ENCODE assay signal across 23 cellular contexts in the genomic region with DNA sequence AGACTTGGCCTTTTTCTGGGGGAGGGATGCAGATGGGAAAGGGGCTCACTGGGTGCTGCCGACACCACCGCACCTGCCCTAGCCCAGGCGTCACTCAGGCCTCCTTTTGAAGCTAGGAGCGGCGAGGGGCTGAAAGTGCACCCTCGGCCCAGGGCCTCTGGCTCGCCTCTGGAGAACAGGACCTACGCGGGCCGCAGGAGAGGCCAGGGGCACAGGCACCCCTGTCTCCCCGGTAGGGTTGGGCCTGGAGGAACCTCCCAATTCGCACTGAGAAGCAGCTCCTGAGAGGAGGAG.
"Had no signal": no experiment of that assay in that cellular context is flagged by ENCODE, and none has a peak within 500 bp of the region (broad histone marks: within the 10 kb centered on the region; RNA-seq: fewer than 3 reads in every experiment).

No MANE protein-coding gene starts in this region.

- H3K9me3 ChIP-seq: left ventricle myocardium inferior, neutrophil, ovary, right atrium auricular region, right lobe of liver, stomach, testis, thyroid gland, transverse colon, upper lobe of left lung, vagina had no signal

- H3K4me1 ChIP-seq: right lobe of liver had no signal

- FAIRE-seq: islet of Langerhans had no signal

- H3K4me3 ChIP-seq: left ventricle myocardium inferior, lung, ovary, right atrium auricular region, right lobe of liver, skin epidermis, stomach, testis, thyroid gland, transverse colon, upper lobe of left lung, vagina had no signal

- H3K36me3 ChIP-seq: ovary had no signal

- H3K27ac ChIP-seq: left ventricle myocardium inferior, neutrophil, right atrium auricular region, right lobe of liver, skin epidermis, testis, thyroid gland, transverse colon, upper lobe of left lung, vagina had no signal

- DNase-seq: immature natural killer cell; left ventricle myocardium inferior; naive thymus-derived CD8-positive, alpha-beta T cell; occipital lobe; right lobe of liver; stimulated activated CD4-positive, alpha-beta T cell treated with anti-CD3 and anti-CD28 coated beads, Interleukin-12 subunit alpha, Interleukin-12 subunit beta, amount 100 ng/mL, for 4 hours; stimulated activated CD4-positive, alpha-beta T cell treated with anti-CD3 and anti-CD28 coated beads, Interleukin-15, amount 100 ng/mL, for 24 hours; stimulated activated CD4-positive, alpha-beta T cell treated with anti-CD3 and anti-CD28 coated beads, Interleukin-2, amount 100 ng/mL, for 24 hours; stimulated activated CD4-positive, alpha-beta T cell treated with anti-CD3 and anti-CD28 coated beads, Interleukin-4, amount 100 ng/mL, for 1 hour; stimulated activated naive B cell treated with anti-CD40 and anti-IgM and Interleukin-4, amounts not matched to agents 10 μg/mL and 1 μg/mL and 100 μg/mL, for 72 hours; stimulated activated naive CD8-positive, alpha-beta T cell treated with anti-CD3 and anti-CD28 coated beads, Interleukin-15, Interleukin-2, amounts not matched to agents 100 U/mL and 50 U/mL, for 24 hours; stomach; testis; thyroid gland; transverse colon had no signal

- ATAC-seq: stimulated activated naive CD8-positive, alpha-beta T cell treated with anti-CD3 and anti-CD28 coated beads, Interleukin-15, Interleukin-2, amounts not matched to agents 100 U/mL and 50 U/mL, for 24 hours had no signal

- H3K27me3 ChIP-seq: neutrophil, ovary, right atrium auricular region, right lobe of liver, stomach, testis, thyroid gland, transverse colon, upper lobe of left lung, vagina had no signal
